30 cellular contexts compared by ENCODE assay signal in the genomic region with DNA sequence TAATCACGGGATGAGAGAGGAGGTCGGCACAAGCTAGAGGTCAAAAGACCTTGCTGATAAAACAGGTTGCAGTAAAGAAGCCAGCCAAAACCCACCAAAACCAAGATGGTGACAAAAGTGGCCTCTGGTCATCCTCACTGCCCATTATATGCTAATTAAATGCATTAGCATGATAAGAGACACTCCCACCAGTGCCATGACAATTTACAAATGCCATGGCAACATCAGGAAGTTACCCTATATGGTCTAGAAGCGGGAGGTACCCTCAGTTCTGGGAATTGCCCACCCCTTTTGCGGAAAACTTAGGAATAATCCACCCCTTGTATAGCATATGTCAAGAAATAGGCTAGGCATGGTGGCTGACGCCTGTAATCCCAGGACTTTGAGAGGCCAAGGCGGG.
"Had no signal": no experiment of that assay in that cellular context is flagged by ENCODE, and none has a peak within 500 bp of the region (broad histone marks: within the 10 kb centered on the region; RNA-seq: fewer than 3 reads in every experiment).

No MANE protein-coding gene starts in this region.

- ATAC-seq: activated CD4-positive, CD25-positive, alpha-beta regulatory T cell treated with anti-CD3 and anti-CD28 coated beads, Interleukin-2, amount 50 U/mL, for 24 hours; activated CD8-positive, alpha-beta T cell treated with anti-CD3 and anti-CD28 coated beads for 36 hours; activated T-cell treated with anti-CD3 and anti-CD28 coated beads, Interleukin-2, amount 50 U/mL, for 4 hours; activated T-helper 17 cell treated with anti-CD3 and anti-CD28 coated beads, Interleukin-2, amount 50 U/mL, for 72 hours; effector memory CD8-positive, alpha-beta T cell; foreskin keratinocyte; gastrocnemius medialis; T-helper 17 cell had no signal

- H3K9me3 ChIP-seq: esophagus muscularis mucosa, gastrocnemius medialis had no signal

- DNase-seq: activated B cell treated with CpG ODN at 0.5 μM for 24 hours; activated CD4-positive, alpha-beta T cell treated with anti-CD3 and anti-CD28 coated beads for 48 hours; activated CD4-positive, alpha-beta T cell treated with anti-CD3 and anti-CD28 coated beads, Interleukin-2, amount 50 U/mL, for 1 hour; activated CD4-positive, alpha-beta T cell treated with anti-CD3 and anti-CD28 coated beads, Interleukin-2, amount 50 U/mL, for 48 hours; activated CD8-positive, alpha-beta memory T cell treated with anti-CD3 and anti-CD28 coated beads for 24 hours; activated CD8-positive, alpha-beta T cell treated with anti-CD3 and anti-CD28 coated beads for 36 hours; activated effector memory CD4-positive, alpha-beta T cell treated with Interleukin-2 at 50 U/mL for 16 hours; activated gamma-delta T cell treated with Interleukin-2 at 50 U/mL for 16 hours; activated naive CD4-positive, alpha-beta T cell treated with anti-CD3 and anti-CD28 coated beads, Interleukin-2, amount 50 U/mL, for 16 hours; activated naive CD4-positive, alpha-beta T cell treated with Interleukin-2 at 50 U/mL for 16 hours; activated T-cell treated with anti-CD3 and anti-CD28 coated beads, Interleukin-2, amount 50 U/mL, for 4 hours; amniotic stem cell; anterior cingulate cortex; brain microvascular endothelial cell; dorsolateral prefrontal cortex; effector memory CD8-positive, alpha-beta T cell; erythroblast; foreskin keratinocyte; gastrocnemius medialis; glutamatergic neuron; T-helper 1 cell; T-helper 17 cell; T1000; WERI-Rb-1 had no signal

- H3K27me3 ChIP-seq: brain microvascular endothelial cell, dorsolateral prefrontal cortex, esophagus muscularis mucosa, foreskin keratinocyte, gastrocnemius medialis had no signal

- H3K4me3 ChIP-seq: coronary artery, dorsolateral prefrontal cortex, esophagus muscularis mucosa, gastrocnemius medialis had no signal

- H3K36me3 ChIP-seq: brain microvascular endothelial cell, esophagus muscularis mucosa, gastrocnemius medialis, WERI-Rb-1 had no signal

- FAIRE-seq: astrocyte, bronchial epithelial cell had no signal

- H3K4me1 ChIP-seq: foreskin keratinocyte had no signal

- H3K27ac ChIP-seq: brain microvascular endothelial cell, coronary artery, dorsolateral prefrontal cortex, esophagus muscularis mucosa, foreskin keratinocyte, gastrocnemius medialis, WERI-Rb-1 had no signal
